8 cellular contexts compared by ENCODE assay signal in the genomic region with DNA sequence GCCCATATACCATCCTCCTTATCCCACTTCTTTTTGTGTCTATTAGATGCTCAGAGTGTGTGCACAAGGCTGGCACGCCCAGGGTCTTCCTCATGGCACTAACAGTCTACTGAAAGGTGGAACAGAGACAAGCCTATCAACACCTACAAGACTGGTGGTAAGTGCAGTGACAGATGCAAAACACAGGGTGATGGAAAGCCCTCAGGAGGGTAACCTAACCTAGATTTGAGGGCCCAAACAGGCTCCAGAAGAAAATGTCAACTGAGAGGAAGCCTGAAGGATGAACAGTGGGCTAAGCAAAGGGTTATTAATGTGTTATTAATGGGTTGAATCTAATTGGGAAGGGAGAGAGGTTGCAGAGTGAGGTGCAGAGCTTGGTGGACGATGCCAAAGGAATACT. TPM values are rescaled to one million over a fixed set of nuclear protein-coding genes. Genes with fewer than 3 reads are reported as not detected.
DNase-seq lines count a peak whose midpoint lies in the region; ATAC-seq and TF ChIP-seq lines count a peak whose summit lies in the region.

No MANE protein-coding gene starts in this region.

- ATAC-seq in GM21737 (IDR thresholded peaks at IDR 0.05; ENCODE audit: unreplicated experiment), result no peak

- H4K20me1 ChIP-seq in Loucy (ENCODE audit: insufficient read depth, low read length, poor library complexity, severe bottlenecking), result no peaks in the 10 kb centered on the region

- H3K27me3 ChIP-seq in BJ (ENCODE audit: control insufficient read depth, insufficient read depth, low read length), result no peaks in the 10 kb centered on the region
- peaks cover 6% of the 10 kb centered on the region for H3K27me3 ChIP-seq in Loucy (ENCODE audit: insufficient read depth, low read length, poor library complexity, severe bottlenecking)
- H3K27me3 ChIP-seq in dorsolateral prefrontal cortex, result no peaks in the 10 kb centered on the region

- DNase-seq in BJ (ENCODE audit: low read depth) (no peak), dorsolateral prefrontal cortex (no peak), neural crest cell (ENCODE audit: low read depth, low spot score) (no peak), DMS53 treated with DMSO at 0.1 percent for 48 hours (lab: John Stamatoyannopoulos, UW; ENCODE audit: unreplicated experiment) (no peak), DMS153 treated with DMSO at 0.1 percent for 48 hours (lab: John Stamatoyannopoulos, UW; ENCODE audit: unreplicated experiment) (no peak), NCI-H2227 (lab: John Stamatoyannopoulos, UW; ENCODE audit: unreplicated experiment) (no peak)

- H3K4me3 Mint-ChIP-seq in neural crest cell, result peak overlapping the region; percentile 96

- H3K4me3 ChIP-seq in BJ (ENCODE audit: low read depth, low read length) (peak overlapping the region; percentile 75), Loucy (ENCODE audit: low read length, poor library complexity, severe bottlenecking) (peak overlapping the region; percentile 99), dorsolateral prefrontal cortex (peak overlapping the region in 22 of 59 donors; percentile 75 to 93 (median 85))

- H3K27me3 Mint-ChIP-seq in neural crest cell (ENCODE audit: low read depth), result peaks cover 26% of the 10 kb centered on the region

- no peaks in the 10 kb centered on the region for H3K36me3 ChIP-seq in BJ (ENCODE audit: control insufficient read depth, insufficient read depth, low read length)
- H3K36me3 ChIP-seq in Loucy (ENCODE audit: insufficient read depth, low read length), result no peaks in the 10 kb centered on the region

- intact Hi-C loops in dorsolateral prefrontal cortex (cut with DNase I), result no loop called here

- no peaks in the 10 kb centered on the region for H3K36me3 Mint-ChIP-seq in neural crest cell (ENCODE audit: low read depth)

- CTCF ChIA-PET in BJ (lab: Yijun Ruan, JAX), result interaction anchor here (0.5 to 8.4 kb wide), 10 partner anchors 15 to 229 kb away, joined by 3 to 136 read pairs (median 8); no protein-coding TSS in a partner anchor

- peak overlapping the region; percentile 82 for H3K4me2 ChIP-seq in Loucy (ENCODE audit: low read depth, low read length, poor library complexity, severe bottlenecking)

- peaks cover 11% of the 10 kb centered on the region; the same call in 1 of the 2 replicates for H3F3A ChIP-seq in Loucy (ENCODE audit: low read depth)

- peaks cover 24% of the 10 kb centered on the region for H3K79me2 ChIP-seq in Loucy (ENCODE audit: insufficient read depth, low read length)

- H3K27ac ChIP-seq in dorsolateral prefrontal cortex, result peak overlapping the region in 31 of 59 donors; percentile 9 to 95 (median 89)

- POLR2A ChIA-PET in BJ (lab: Charles Lee), result interaction anchor here (1.2 kb wide), 1 partner anchor 55 kb away, joined by 4 read pairs; no protein-coding TSS in a partner anchor

- H3K9ac ChIP-seq in Loucy (ENCODE audit: low read depth, low read length, poor library complexity, severe bottlenecking), result peak overlapping the region; percentile 99

- H2AFZ ChIP-seq in Loucy (ENCODE audit: low read length), result no peak overlapping the region

- no peak for TF ChIP-seq CTCF in BJ (IDR thresholded peaks at IDR 0.05; ENCODE audit: insufficient read depth, low read depth, low read length)
- TF ChIP-seq CTCF in Loucy (conservative IDR thresholded peaks at IDR 0.05; ENCODE audit: low read length), result no peak
- no peak for TF ChIP-seq CTCF in dorsolateral prefrontal cortex (IDR thresholded peaks at IDR 0.05 in 54 of 56, conservative IDR thresholded peaks at IDR 0.05 in 2 of 56; ENCODE audit: low read depth in 1 of 56, partially characterized antibody in 56 of 56)
- TF ChIP-seq CTCF in neural crest cell (conservative IDR thresholded peaks at IDR 0.05), result no peak

- H3K9me3 ChIP-seq in Loucy (ENCODE audit: insufficient read depth, low read depth, low read length), result no peaks in the 10 kb centered on the region

- H3K9me2 ChIP-seq in Loucy (replicated peaks; ENCODE audit: low read depth, low read length), result no peaks in the 10 kb centered on the region

- peaks cover 32% of the 10 kb centered on the region for H3K4me1 Mint-ChIP-seq in neural crest cell

- H3K4me1 ChIP-seq in Loucy (ENCODE audit: insufficient read depth, low read length, poor library complexity, severe bottlenecking), result peaks cover 64% of the 10 kb centered on the region

- no peak overlapping the region for H3K27ac Mint-ChIP-seq in neural crest cell (ENCODE audit: unreplicated experiment)

- no peaks in the 10 kb centered on the region for H3K9me3 Mint-ChIP-seq in neural crest cell

RNA-seq across cellular contexts. Expression of a gene that starts 1.2 kb away (rescaled TPM):
- 52.3 and 83.2 TPM in 2 replicates for polyA plus RNA-seq in BJ (2011; rRNA removed)
- polyA minus RNA-seq in BJ (2011; rRNA and poly(A)+ RNA removed), result 20.6 and 25.7 TPM in 2 replicates
- total RNA-seq in dorsolateral prefrontal cortex, result 10 to 100 TPM in 77 of 120 experiments, 1 to 10 TPM in 43; 3.2 to 28.4 (median 12.1) TPM
- 2.2 and 2.3 TPM in 2 replicates for total RNA-seq in neural crest cell

RNA-seq across cellular contexts. Expression of a gene that starts 36.9 kb away (rescaled TPM):
- polyA plus RNA-seq in BJ (2011; rRNA removed), result 1,067 and 1,821 TPM in 2 replicates
- 1,091 and 1,267 TPM in 2 replicates for polyA minus RNA-seq in BJ (2011; rRNA and poly(A)+ RNA removed)
- total RNA-seq in dorsolateral prefrontal cortex (100 to 1,000 TPM in 8 of 120 experiments, 10 to 100 TPM in 106, 1 to 10 TPM in 6; 7.4 to 523 (median 26.5) TPM), neural crest cell (7.0 and 7.6 TPM in 2 replicates)
